9 cellular contexts compared by ENCODE assay signal in the genomic region with DNA sequence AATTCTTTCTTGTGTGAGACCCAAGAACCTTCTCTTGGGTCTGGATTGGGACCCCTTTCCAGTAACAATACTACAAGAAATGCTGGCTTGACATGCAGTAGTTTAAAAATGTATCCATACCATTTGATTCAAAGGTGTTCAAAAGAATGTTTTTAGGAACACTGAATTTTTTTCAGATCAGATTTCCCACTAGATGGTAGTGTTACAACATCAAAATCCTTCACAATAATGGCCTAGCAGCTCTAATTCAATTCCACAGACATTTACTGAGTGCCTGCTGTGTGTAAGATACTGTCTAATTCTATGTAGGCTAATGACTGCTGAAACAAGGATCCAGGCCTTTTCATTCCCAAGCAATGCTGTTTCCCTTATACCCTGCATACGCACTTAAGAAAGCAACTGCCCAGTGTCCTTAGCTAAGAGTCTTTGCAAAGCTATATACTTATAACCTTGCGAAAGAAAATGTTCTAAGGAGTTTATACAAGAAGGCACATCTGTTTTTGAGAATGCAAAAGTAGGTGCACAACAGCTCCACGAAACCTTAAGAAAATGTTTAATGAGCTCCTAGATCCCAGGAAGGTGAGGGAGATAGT. TPM values are rescaled to one million over a fixed set of nuclear protein-coding genes. Genes with fewer than 3 reads are reported as not detected.
DNase-seq lines count a peak whose midpoint lies in the region; ATAC-seq lines count a peak whose summit lies in the region.
"Had no signal": no experiment of that assay in that cellular context is flagged by ENCODE, and none has a peak within 500 bp of the region (broad histone marks: within the 10 kb centered on the region; RNA-seq: fewer than 3 reads in every experiment).

No MANE protein-coding gene starts in this region.

- in situ Hi-C loops in Caki2 (cut with HindIII; ENCODE audit: low pct_unique_long_range_greater_than_20kb, low sequenced_read_pairs), result no loop called here

- H3K4me1 Mint-ChIP-seq in effector memory CD8-positive, alpha-beta T cell (ENCODE audit: low read depth in 2 of 2), result no peaks in the 10 kb centered on the region

- no peaks in the 10 kb centered on the region for H3K9me3 Mint-ChIP-seq in effector memory CD8-positive, alpha-beta T cell

- no peak overlapping the region for H3K27ac Mint-ChIP-seq in effector memory CD8-positive, alpha-beta T cell

- H3K36me3 Mint-ChIP-seq in effector memory CD8-positive, alpha-beta T cell (ENCODE audit: insufficient read depth), result no peaks in the 10 kb centered on the region

- no peaks in the 10 kb centered on the region for H3K9me3 ChIP-seq in SK-N-MC (ENCODE audit: low read depth, low read length)
- H3K9me3 ChIP-seq: uterus had no signal

- no peak overlapping the region for H3K4me3 ChIP-seq in SK-N-MC
- H3K4me3 ChIP-seq: uterus had no signal

- DNase-seq in Caki2 (ENCODE audit: low read depth) (peak; percentile 26), MV-4-11 (lab: John Stamatoyannopoulos, UW) (peak; percentile 0), SK-N-MC (ENCODE audit: low read depth, low spot score) (peak; percentile 35), kidney tubule cell (ENCODE audit: low spot score) (peak; percentile 11), NCI-H187 treated with DMSO at 0.1 percent for 48 hours (lab: John Stamatoyannopoulos, UW) (no peak)
- DNase-seq in stimulated activated CD4-positive, alpha-beta T cell treated with anti-CD3 and anti-CD28 coated beads, Interleukin-4, amount 100 ng/mL, for 24 hours, result no peak
- no peak for DNase-seq in effector memory CD8-positive, alpha-beta T cell
- DNase-seq: uterus had no signal

- no peaks in the 10 kb centered on the region for H3K27me3 Mint-ChIP-seq in effector memory CD8-positive, alpha-beta T cell

- no peak for ATAC-seq in HG03196 (IDR thresholded peaks at IDR 0.05; ENCODE audit: unreplicated experiment)
- ATAC-seq in effector memory CD8-positive, alpha-beta T cell (replicated peaks), result no peak

- H3K36me3 ChIP-seq in SK-N-MC (ENCODE audit: insufficient read depth, low read length), result no peaks in the 10 kb centered on the region
- H3K36me3 ChIP-seq: uterus had no signal

- H3K9ac ChIP-seq in SK-N-MC (ENCODE audit: insufficient read length), result no peak overlapping the region

- H3K4me3 Mint-ChIP-seq in effector memory CD8-positive, alpha-beta T cell, result no peak overlapping the region

- H3K27ac ChIP-seq in SK-N-MC, result no peak overlapping the region
- H3K27ac ChIP-seq: uterus had no signal

RNA-seq across cellular contexts. Expression of gene PKP2, which starts 50.7 kb away (rescaled TPM):
- 9.6 and 12.9 TPM in 2 replicates for total RNA-seq in Caki2 (2014; rRNA removed; shearing (Covaris generic); ENCODE audit: low replicate concordance)

Comparison
In these comparisons a context has a peak if more than half of its experiments do, and no peak if none do; other contexts are left out.
1. DNase-seq: peak in Caki2 (single experiment), MV-4-11 (single experiment), SK-N-MC (single experiment) and kidney tubule cell (single experiment); none in NCI-H187 treated with DMSO at 0.1 percent for 48 hours (single experiment), stimulated activated CD4-positive, alpha-beta T cell treated with anti-CD3 and anti-CD28 coated beads, Interleukin-4, amount 100 ng/mL, for 24 hours (single experiment) and effector memory CD8-positive, alpha-beta T cell (0 of 3).